19 cellular contexts compared by ENCODE assay signal in genomic region chr7:48102530-48102929, GRCh38. TPM values are rescaled to one million over a fixed set of nuclear protein-coding genes. Genes with fewer than 3 reads are reported as not detected.
DNase-seq lines count a peak whose midpoint lies in the region; ATAC-seq and TF ChIP-seq lines count a peak whose summit lies in the region.
"Had no signal": no experiment of that assay in that cellular context is flagged by ENCODE, and none has a peak within 500 bp of the region (broad histone marks: within the 10 kb centered on the region; RNA-seq: fewer than 3 reads in every experiment).

No MANE protein-coding gene starts in this region.

- POLR2A ChIA-PET in activated CD4-positive, alpha-beta memory T cell treated with anti-CD3 and anti-CD28 coated beads for 36 hours (lab: Charles Lee): interaction anchor here (0.9 to 1.2 kb wide), 2 partner anchors 14 to 124 kb away, joined by 3 to 4 read pairs; partner anchors contain the start of gene UPP1

- DNase-seq in activated T-cell treated with anti-CD3 and anti-CD28 coated beads, Interleukin-2, amount 50 U/mL, for 72 hours: no peak
- DNase-seq in activated T-cell treated with anti-CD3 and anti-CD28 coated beads, Interleukin-2, amount 50 U/mL, for 1 hour: no peak
- DNase-seq in activated CD4-positive, alpha-beta memory T cell treated with anti-CD3 and anti-CD28 coated beads for 36 hours: no peak
- no peak for DNase-seq in effector memory CD8-positive, alpha-beta T cell
- no peak for DNase-seq in neuronal stem cell (ENCODE audit: low spot score)
- no peak for DNase-seq in omental fat pad (ENCODE audit: low spot score)
- DNase-seq in coronary artery (ENCODE audit: low spot score): no peak
- DNase-seq: activated CD4-positive, alpha-beta T cell treated with anti-CD3 and anti-CD28 coated beads, Interleukin-2, amount 50 U/mL, for 1 hour; BE2C; DMS79; GDM1; left ventricle myocardium superior; naive B cell; NCI-H446 treated with DMSO at 0.1 percent for 48 hours; ovary had no signal

- no peak overlapping the region for H3K23ac ChIP-seq in neuronal stem cell (ENCODE audit: low read depth, low read length, poor library complexity)

- no peaks in the 10 kb centered on the region for H3K27me3 Mint-ChIP-seq in activated T-cell treated with anti-CD3 and anti-CD28 coated beads, Interleukin-2, amount 50 U/mL, for 72 hours (ENCODE audit: low read depth)
- H3K27me3 Mint-ChIP-seq in activated CD4-positive, alpha-beta memory T cell treated with anti-CD3 and anti-CD28 coated beads for 36 hours: no peaks in the 10 kb centered on the region
- H3K27me3 Mint-ChIP-seq in effector memory CD8-positive, alpha-beta T cell: no peaks in the 10 kb centered on the region
- H3K27me3 Mint-ChIP-seq: naive B cell, type B pancreatic cell had no signal

- CTCF ChIA-PET in activated CD4-positive, alpha-beta memory T cell treated with anti-CD3 and anti-CD28 coated beads for 36 hours (lab: Charles Lee): interaction anchor here (0.6 to 6.7 kb wide), 9 partner anchors 8 to 157 kb away, joined by 3 to 29 read pairs (median 4); no protein-coding TSS in a partner anchor

- H3K27ac Mint-ChIP-seq in activated T-cell treated with anti-CD3 and anti-CD28 coated beads, Interleukin-2, amount 50 U/mL, for 72 hours: peak overlapping the region; percentile 24
- peak overlapping the region; percentile 52 for H3K27ac Mint-ChIP-seq in activated CD4-positive, alpha-beta memory T cell treated with anti-CD3 and anti-CD28 coated beads for 36 hours
- H3K27ac Mint-ChIP-seq in effector memory CD8-positive, alpha-beta T cell: peak overlapping the region; percentile 92
- H3K27ac Mint-ChIP-seq: naive B cell, type B pancreatic cell had no signal

- TF ChIP-seq CTCF in omental fat pad (IDR thresholded peaks at IDR 0.05) (no peak), coronary artery (IDR thresholded peaks at IDR 0.05) (no peak)

- no peak overlapping the region for H3K27ac ChIP-seq in neuronal stem cell (replicated peaks; ENCODE audit: low read length)
- H3K27ac ChIP-seq in coronary artery: no peak overlapping the region
- H3K27ac ChIP-seq: ovary, right atrium auricular region, SJSA1 had no signal

- ATAC-seq in activated T-cell treated with anti-CD3 and anti-CD28 coated beads, Interleukin-2, amount 50 U/mL, for 72 hours (replicated peaks in 1 of 2): no peak
- no peak for ATAC-seq in effector memory CD8-positive, alpha-beta T cell (replicated peaks)
- ATAC-seq in HG03439 (IDR thresholded peaks at IDR 0.05; ENCODE audit: unreplicated experiment): no peak
- ATAC-seq in omental fat pad (ENCODE audit: low FRiP score): no peak
- ATAC-seq: left ventricle myocardium superior had no signal

- no peak overlapping the region for H2BK12ac ChIP-seq in neuronal stem cell (ENCODE audit: low read length)

- peak overlapping the region; percentile 58 for H4K91ac ChIP-seq in neuronal stem cell (ENCODE audit: low read depth, low read length, poor library complexity)

- H3K4me1 Mint-ChIP-seq in activated T-cell treated with anti-CD3 and anti-CD28 coated beads, Interleukin-2, amount 50 U/mL, for 72 hours (ENCODE audit: low read depth): peaks cover 24% of the 10 kb centered on the region
- H3K4me1 Mint-ChIP-seq in activated CD4-positive, alpha-beta memory T cell treated with anti-CD3 and anti-CD28 coated beads for 36 hours (ENCODE audit: low read depth): peaks cover 32% of the 10 kb centered on the region
- peaks cover 41 to 47% of the 10 kb centered on the region in 2 donors for H3K4me1 Mint-ChIP-seq in effector memory CD8-positive, alpha-beta T cell (ENCODE audit: low read depth in 2 of 2)

- no peak overlapping the region for H2BK15ac ChIP-seq in neuronal stem cell (ENCODE audit: low read length)

- intact Hi-C loops in activated CD4-positive, alpha-beta memory T cell treated with anti-CD3 and anti-CD28 coated beads for 36 hours (cut with micrococcal nuclease): no loop called here

- H3K9me3 ChIP-seq in neuronal stem cell (replicated peaks in 1 of 2; ENCODE audit: control insufficient read depth in 2 of 2, insufficient read depth in 1 of 2, low read depth in 1 of 2, low read length in 2 of 2): no peaks in the 10 kb centered on the region
- H3K9me3 ChIP-seq: BE2C, ovary, right atrium auricular region, SJSA1 had no signal

- H2AK5ac ChIP-seq in neuronal stem cell (ENCODE audit: low read depth, low read length): no peak overlapping the region

- H3K9me3 Mint-ChIP-seq in activated T-cell treated with anti-CD3 and anti-CD28 coated beads, Interleukin-2, amount 50 U/mL, for 72 hours: no peaks in the 10 kb centered on the region
- no peaks in the 10 kb centered on the region for H3K9me3 Mint-ChIP-seq in activated CD4-positive, alpha-beta memory T cell treated with anti-CD3 and anti-CD28 coated beads for 36 hours
- H3K9me3 Mint-ChIP-seq in effector memory CD8-positive, alpha-beta T cell: no peaks in the 10 kb centered on the region
- H3K9me3 Mint-ChIP-seq: naive B cell, type B pancreatic cell had no signal

- no peaks in the 10 kb centered on the region for H3K79me1 ChIP-seq in neuronal stem cell (ENCODE audit: low read depth, low read length)

- peaks cover 19 to 33% of the 10 kb centered on the region in 2 donors for H3K36me3 Mint-ChIP-seq in activated T-cell treated with anti-CD3 and anti-CD28 coated beads, Interleukin-2, amount 50 U/mL, for 72 hours (ENCODE audit: insufficient read depth in 2 of 2)
- H3K36me3 Mint-ChIP-seq in activated CD4-positive, alpha-beta memory T cell treated with anti-CD3 and anti-CD28 coated beads for 36 hours: peaks cover 67% of the 10 kb centered on the region
- peaks cover 91% of the 10 kb centered on the region for H3K36me3 Mint-ChIP-seq in effector memory CD8-positive, alpha-beta T cell (ENCODE audit: insufficient read depth)
- H3K36me3 Mint-ChIP-seq: type B pancreatic cell had no signal

- H3K27me3 ChIP-seq in neuronal stem cell (ENCODE audit: control insufficient read depth in 3 of 3, insufficient read depth in 3 of 3, low read depth in 1 of 3, low read length in 3 of 3): no peaks in the 10 kb centered on the region
- H3K27me3 ChIP-seq: BE2C, ovary, right atrium auricular region, SJSA1 had no signal

- H3K9ac ChIP-seq in neuronal stem cell (ENCODE audit: low read depth, low read length, poor library complexity): no peak overlapping the region

- H2AFZ ChIP-seq in neuronal stem cell (ENCODE audit: low read length): no peak overlapping the region

- no peak overlapping the region for H3K4me2 ChIP-seq in neuronal stem cell (ENCODE audit: insufficient read depth, low read length, poor library complexity, severe bottlenecking)

- H3K4me3 Mint-ChIP-seq in activated T-cell treated with anti-CD3 and anti-CD28 coated beads, Interleukin-2, amount 50 U/mL, for 72 hours: no peak overlapping the region
- H3K4me3 Mint-ChIP-seq in activated CD4-positive, alpha-beta memory T cell treated with anti-CD3 and anti-CD28 coated beads for 36 hours: no peak overlapping the region
- no peak overlapping the region for H3K4me3 Mint-ChIP-seq in effector memory CD8-positive, alpha-beta T cell
- H3K4me3 Mint-ChIP-seq: naive B cell, type B pancreatic cell had no signal

- H2BK120ac ChIP-seq in neuronal stem cell (ENCODE audit: low read depth, low read length): no peak overlapping the region

- H3K18ac ChIP-seq in neuronal stem cell (ENCODE audit: low read length): no peak overlapping the region

- no peak overlapping the region for H4K8ac ChIP-seq in neuronal stem cell (ENCODE audit: low read depth, low read length)

- H3K4me1 ChIP-seq in neuronal stem cell (ENCODE audit: control insufficient read depth in 2 of 2, insufficient read depth in 1 of 2, low read depth in 1 of 2, low read length in 2 of 2): no peaks in the 10 kb centered on the region
- H3K4me1 ChIP-seq: BE2C, right atrium auricular region had no signal

- no peak overlapping the region for H3K4ac ChIP-seq in neuronal stem cell (ENCODE audit: low read length)

- H3K4me3 ChIP-seq in neuronal stem cell (ENCODE audit: low read length in 2 of 2) (no peak overlapping the region), coronary artery (no peak overlapping the region)
- H3K4me3 ChIP-seq: ovary, right atrium auricular region, SJSA1 had no signal

- peaks cover 30 to 88% of the 10 kb centered on the region in 2 donors for H3K36me3 ChIP-seq in neuronal stem cell (replicated peaks in 1 of 2; ENCODE audit: control insufficient read depth in 2 of 2, insufficient read depth in 2 of 2, low read length in 2 of 2)
- H3K36me3 ChIP-seq: ovary had no signal

- no peak overlapping the region for H3K14ac ChIP-seq in neuronal stem cell (ENCODE audit: low read length)

- no peak overlapping the region for H2BK5ac ChIP-seq in neuronal stem cell (ENCODE audit: low read length)

- WGBS in neuronal stem cell (ENCODE audit: extremely low coverage in 2 of 2, insufficient read length in 2 of 2, insufficient replicate concordance in 1 of 2), 2 donors: no CpG with 5 or more reads among the region's 4 CpGs

RNA-seq across cellular contexts. Expression of gene UPP1, which starts 13.5 kb away (rescaled TPM):
- total RNA-seq in activated T-cell treated with anti-CD3 and anti-CD28 coated beads, Interleukin-2, amount 50 U/mL, for 72 hours: 100 to 1,000 TPM in 1 of 2 donors, 10 to 100 TPM in 1; 92.2 to 122 TPM
- 100 to 1,000 TPM; 115 to 121 TPM for total RNA-seq in activated CD4-positive, alpha-beta memory T cell treated with anti-CD3 and anti-CD28 coated beads for 36 hours
- polyA plus RNA-seq in neuronal stem cell (2013, experiment 1 of 2): 25.1 TPM
- 23.8 TPM for polyA plus RNA-seq in neuronal stem cell (2013, experiment 2 of 2)
- 100 to 1,000 TPM in 1 of 4 donors, 10 to 100 TPM in 3; 26.1 to 114 (median 32.6) TPM for total RNA-seq in omental fat pad

Comparison
In these comparisons a context has a peak if more than half of its experiments do, and no peak if none do; other contexts are left out.
1. H3K27ac Mint-ChIP-seq: peak in every context shown above with its lines; median percentile 92 in effector memory CD8-positive, alpha-beta T cell; 52 in activated CD4-positive, alpha-beta memory T cell treated with anti-CD3 and anti-CD28 coated beads for 36 hours; 24 in activated T-cell treated with anti-CD3 and anti-CD28 coated beads, Interleukin-2, amount 50 U/mL, for 72 hours.